ENCODE assay signal across 1 cellular context in the genomic region with DNA sequence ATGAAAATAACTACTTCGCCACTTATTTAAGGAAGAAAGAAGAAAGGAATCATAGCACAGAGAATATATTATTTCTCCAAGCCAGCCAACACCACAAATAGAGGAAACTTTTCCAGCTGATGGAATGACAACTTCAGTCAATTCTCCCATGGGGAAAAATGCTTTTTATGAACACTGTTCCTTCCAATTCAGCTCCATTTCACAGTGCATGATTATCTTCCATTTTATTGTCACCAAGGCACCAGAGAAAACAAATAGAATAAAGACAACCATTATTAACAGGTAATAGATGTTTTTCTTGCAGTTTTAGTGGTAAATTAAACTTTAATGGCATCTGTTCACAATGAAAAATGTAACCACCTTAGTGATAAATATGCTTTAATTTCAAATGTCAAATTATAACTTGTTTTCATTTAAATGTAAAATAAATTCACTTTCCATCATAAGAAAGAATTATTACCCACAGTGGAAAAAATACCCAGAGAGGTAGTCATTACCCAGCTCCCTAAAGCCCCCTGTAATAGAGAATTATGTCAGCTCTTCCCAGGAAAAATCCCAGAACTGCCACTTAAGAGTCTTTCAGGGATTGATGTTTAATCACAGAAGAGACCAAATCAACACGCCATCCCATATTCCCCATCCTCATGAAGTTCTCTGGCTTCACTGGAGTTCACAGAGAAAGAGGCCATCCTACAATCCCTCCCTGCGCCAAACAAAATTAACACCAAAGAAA.
"Had no signal": no experiment of that assay in that cellular context is flagged by ENCODE, and none has a peak within 500 bp of the region (broad histone marks: within the 10 kb centered on the region; RNA-seq: fewer than 3 reads in every experiment).

No MANE protein-coding gene starts in this region.

- H3K4me3 ChIP-seq: GM12878 had no signal

- ATAC-seq: GM12878 had no signal
